1 cellular context compared by ENCODE assay signal in genomic region chr10:77890097-77890496, GRCh38.
TF ChIP-seq lines count a peak whose summit lies in the region.

No MANE protein-coding gene starts in this region.

TF ChIP-seq in GM23338, 12 proteins besides CTCF, POLR2A, EP300 and RAD21:
- TF ChIP-seq ZNF114 (CRISPR knock-in tag; IDR thresholded peaks at IDR 0.05) = no peak
- TF ChIP-seq CREB1 (CRISPR knock-in tag; IDR thresholded peaks at IDR 0.05; ENCODE audit: low read depth) = peak; percentile 26; the same call in 1 of the 2 replicates
